ENCODE assay signal across 9 cellular contexts in genomic region chr7:37683263-37684120, GRCh38. TPM values are rescaled to one million over a fixed set of nuclear protein-coding genes. Genes with fewer than 3 reads are reported as not detected.
DNase-seq lines count a peak whose midpoint lies in the region; ATAC-seq, FAIRE-seq and TF ChIP-seq lines count a peak whose summit lies in the region.
"Had no signal": no experiment of that assay in that cellular context is flagged by ENCODE, and none has a peak within 500 bp of the region (broad histone marks: within the 10 kb centered on the region; RNA-seq: fewer than 3 reads in every experiment).

Gene GPR141, plus strand, starts transcription at chr7:37683766. Its CDS starts 56,628 bp downstream, at chr7:37740394.

- no peaks in the 10 kb centered on the region for H3K9me3 ChIP-seq in kidney (ENCODE audit: control insufficient read depth in 1 of 2, low read length in 2 of 2)

- no peak for FAIRE-seq in kidney (lab: Jason Lieb, UNC)

- peak within 1 kb of the TSS; percentile 96 to 98 (median 97) for H3K4me3 Mint-ChIP-seq in immature natural killer cell
- H3K4me3 Mint-ChIP-seq in activated CD8-positive, alpha-beta T cell treated with anti-CD3 and anti-CD28 coated beads for 36 hours, result no peak within 1 kb of the TSS

- H3K9me3 Mint-ChIP-seq in immature natural killer cell, result no peaks in the 10 kb centered on the region
- no peaks in the 10 kb centered on the region for H3K9me3 Mint-ChIP-seq in activated CD8-positive, alpha-beta T cell treated with anti-CD3 and anti-CD28 coated beads for 36 hours

- peak; percentile 89 for ATAC-seq in GM18861 (IDR thresholded peaks at IDR 0.05; ENCODE audit: unreplicated experiment)
- peak; percentile 95 for ATAC-seq in HG02588 (IDR thresholded peaks at IDR 0.05; ENCODE audit: unreplicated experiment)
- no peak for ATAC-seq in activated CD8-positive, alpha-beta T cell treated with anti-CD3 and anti-CD28 coated beads for 36 hours

- H3K9ac ChIP-seq in kidney (ENCODE audit: low read length in 2 of 2), result no peak within 1 kb of the TSS

- H3K27me3 Mint-ChIP-seq in immature natural killer cell (ENCODE audit: low read depth in 3 of 3), result peaks cover 0 to 3% (median 0%) of the 10 kb centered on the region in 3 donors
- H3K27me3 Mint-ChIP-seq in activated CD8-positive, alpha-beta T cell treated with anti-CD3 and anti-CD28 coated beads for 36 hours, result peaks cover 8% of the 10 kb centered on the region

- POLR2A ChIA-PET in activated CD8-positive, alpha-beta T cell treated with anti-CD3 and anti-CD28 coated beads for 36 hours (lab: Charles Lee), result no interaction called here

- H3K4me1 ChIP-seq in kidney (ENCODE audit: control insufficient read depth in 1 of 2, insufficient read depth in 1 of 2, low read depth in 1 of 2, low read length in 2 of 2), result no peaks in the 10 kb centered on the region

- no peak within 1 kb of the TSS for H3K27ac ChIP-seq in kidney (ENCODE audit: low read depth in 2 of 2, low read length in 2 of 2)

- H3K36me3 ChIP-seq in kidney (ENCODE audit: control insufficient read depth in 1 of 2, insufficient read depth in 2 of 2, low read length in 2 of 2), result no peaks in the 10 kb centered on the region

- CTCF ChIA-PET in activated CD8-positive, alpha-beta T cell treated with anti-CD3 and anti-CD28 coated beads for 36 hours (lab: Charles Lee), result no interaction called here

- H3K4me1 Mint-ChIP-seq in immature natural killer cell, result peaks cover 55 to 67% of the 10 kb centered on the region in 2 donors
- peaks cover 3% of the 10 kb centered on the region for H3K4me1 Mint-ChIP-seq in activated CD8-positive, alpha-beta T cell treated with anti-CD3 and anti-CD28 coated beads for 36 hours (ENCODE audit: low read depth)

- H3K4me3 ChIP-seq in kidney (ENCODE audit: low read length in 2 of 2), result no peak within 1 kb of the TSS

- peak within 1 kb of the TSS; percentile 85 to 97 (median 92) for H3K27ac Mint-ChIP-seq in immature natural killer cell
- H3K27ac Mint-ChIP-seq in activated CD8-positive, alpha-beta T cell treated with anti-CD3 and anti-CD28 coated beads for 36 hours, result no peak within 1 kb of the TSS

- intact Hi-C loops in activated CD8-positive, alpha-beta T cell treated with anti-CD3 and anti-CD28 coated beads for 36 hours (cut with micrococcal nuclease), result no loop called here
- intact Hi-C loops in kidney (cut with DNase I), result no loop called here

- no peak for TF ChIP-seq CTCF in activated CD8-positive, alpha-beta T cell treated with anti-CD3 and anti-CD28 coated beads for 36 hours (IDR thresholded peaks at IDR 0.05)
- no peak for TF ChIP-seq CTCF in kidney (IDR thresholded peaks at IDR 0.05; ENCODE audit: borderline replicate concordance, extremely low read depth, insufficient read depth)

- DNase-seq in NAMALWA (ENCODE audit: low spot score) (peak; percentile 35), immature natural killer cell (peak in 1 of 3 donors; percentile 38), kidney (no peak)
- no peak for DNase-seq in activated CD8-positive, alpha-beta T cell treated with anti-CD3 and anti-CD28 coated beads for 36 hours
- DNase-seq in stimulated activated CD4-positive, alpha-beta T cell treated with anti-CD3 and anti-CD28 coated beads, Interleukin-4, amount 100 ng/mL, for 4 hours, result no peak
- DNase-seq in central memory CD4-positive, alpha-beta T cell, result no peak

- H3K36me3 Mint-ChIP-seq in immature natural killer cell, result peaks cover 4 to 21% (median 4%) of the 10 kb centered on the region in 3 donors
- no peaks in the 10 kb centered on the region for H3K36me3 Mint-ChIP-seq in activated CD8-positive, alpha-beta T cell treated with anti-CD3 and anti-CD28 coated beads for 36 hours (ENCODE audit: low read depth)

RNA-seq across cellular contexts. Expression of gene GPR141, which starts in this region (rescaled TPM):
- polyA plus RNA-seq in immature natural killer cell (10 to 100 TPM in 2 of 3 donors, 1 to 10 TPM in 1; 9.4 to 24.8 (median 24.3) TPM), kidney (ENCODE audit: insufficient read depth, low read depth, low replicate concordance) (not detected)
- total RNA-seq in activated CD8-positive, alpha-beta T cell treated with anti-CD3 and anti-CD28 coated beads for 36 hours, result not detected
- 3.3 TPM for total RNA-seq in kidney
- total RNA-seq: M059J had no signal

Comparison
In these comparisons a context has a peak if more than half of its experiments do, and no peak if none do; other contexts are left out.
1. RNA of gene GPR141 (polyA plus RNA-seq): 9.4 to 24.8 TPM in immature natural killer cell; not detected in kidney (single experiment); every median in the first group is over 10 times any median in the second.